In genomic region chr1:32062867-32063230, GRCh38 we compare ENCODE assay signal across 10 cellular contexts. TPM values are rescaled to one million over a fixed set of nuclear protein-coding genes. Genes with fewer than 3 reads are reported as not detected.
DNase-seq lines count a peak whose midpoint lies in the region; ATAC-seq and TF ChIP-seq lines count a peak whose summit lies in the region.
"Had no signal": no experiment of that assay in that cellular context is flagged by ENCODE, and none has a peak within 500 bp of the region (broad histone marks: within the 10 kb centered on the region; RNA-seq: fewer than 3 reads in every experiment).

No MANE protein-coding gene starts in this region.

- H3K27ac Mint-ChIP-seq in activated T-cell treated with anti-CD3 and anti-CD28 coated beads, Interleukin-2, amount 50 U/mL, for 24 hours, result peak overlapping the region; percentile 77
- H3K27ac Mint-ChIP-seq in activated T-helper 17 cell treated with anti-CD3 and anti-CD28 coated beads, Interleukin-2, amount 50 U/mL, for 72 hours, result peak overlapping the region; percentile 16

- peaks cover 60% of the 10 kb centered on the region for H3K36me3 Mint-ChIP-seq in activated T-cell treated with anti-CD3 and anti-CD28 coated beads, Interleukin-2, amount 50 U/mL, for 24 hours (ENCODE audit: low read depth)
- peaks cover 52% of the 10 kb centered on the region for H3K36me3 Mint-ChIP-seq in activated T-helper 17 cell treated with anti-CD3 and anti-CD28 coated beads, Interleukin-2, amount 50 U/mL, for 72 hours (ENCODE audit: low read depth)

- H3K27ac ChIP-seq in layer of hippocampus (ENCODE audit: low read depth, low read length) (peak overlapping the region; percentile 35), thyroid gland (peak overlapping the region; percentile 34 to 77 (median 53)), testis (peak overlapping the region in 1 of 2 donors; percentile 10)

- WGBS in thyroid gland, 2 donors, result 50 to 52% methylated on average over 4 of the region's 4 CpGs
- WGBS in testis, 2 donors, result 69 to 80% methylated on average over 4 of the region's 4 CpGs

- H3K9me3 Mint-ChIP-seq in activated T-cell treated with anti-CD3 and anti-CD28 coated beads, Interleukin-2, amount 50 U/mL, for 24 hours, result no peaks in the 10 kb centered on the region
- no peaks in the 10 kb centered on the region for H3K9me3 Mint-ChIP-seq in activated T-helper 17 cell treated with anti-CD3 and anti-CD28 coated beads, Interleukin-2, amount 50 U/mL, for 72 hours

- H3K27me3 Mint-ChIP-seq in activated T-cell treated with anti-CD3 and anti-CD28 coated beads, Interleukin-2, amount 50 U/mL, for 24 hours, result no peaks in the 10 kb centered on the region
- H3K27me3 Mint-ChIP-seq in activated T-helper 17 cell treated with anti-CD3 and anti-CD28 coated beads, Interleukin-2, amount 50 U/mL, for 72 hours, result no peaks in the 10 kb centered on the region

- H3K4me3 ChIP-seq in thyroid gland (replicated peaks in 1 of 3) (no peak overlapping the region), testis (no peak overlapping the region)
- H3K4me3 ChIP-seq: adrenal gland had no signal

- H3K9me3 ChIP-seq in thyroid gland, result no peaks in the 10 kb centered on the region
- H3K9me3 ChIP-seq in testis, result no peaks in the 10 kb centered on the region
- H3K9me3 ChIP-seq: adrenal gland had no signal

- no peak overlapping the region for H3K4me3 Mint-ChIP-seq in activated T-cell treated with anti-CD3 and anti-CD28 coated beads, Interleukin-2, amount 50 U/mL, for 24 hours
- H3K4me3 Mint-ChIP-seq in activated T-helper 17 cell treated with anti-CD3 and anti-CD28 coated beads, Interleukin-2, amount 50 U/mL, for 72 hours, result no peak overlapping the region

- H3K4me1 Mint-ChIP-seq in activated T-cell treated with anti-CD3 and anti-CD28 coated beads, Interleukin-2, amount 50 U/mL, for 24 hours (ENCODE audit: low read depth), result peaks cover 10% of the 10 kb centered on the region
- no peaks in the 10 kb centered on the region for H3K4me1 Mint-ChIP-seq in activated T-helper 17 cell treated with anti-CD3 and anti-CD28 coated beads, Interleukin-2, amount 50 U/mL, for 72 hours

- TF ChIP-seq CTCF in thyroid gland (IDR thresholded peaks at IDR 0.05) (no peak), testis (IDR thresholded peaks at IDR 0.05) (no peak)

- no peak for ATAC-seq in activated T-helper 17 cell treated with anti-CD3 and anti-CD28 coated beads, Interleukin-2, amount 50 U/mL, for 72 hours (replicated peaks)

- H3K36me3 ChIP-seq in thyroid gland, result peaks cover 18 to 19% of the 10 kb centered on the region in 2 donors
- H3K36me3 ChIP-seq in testis (ENCODE audit: low read depth, missing control alignments), result no peaks in the 10 kb centered on the region

- peaks cover 19 to 33% of the 10 kb centered on the region in 2 donors for H3K4me1 ChIP-seq in thyroid gland
- peaks cover 8% of the 10 kb centered on the region for H3K4me1 ChIP-seq in testis

- TF ChIP-seq POLR2A in thyroid gland (IDR thresholded peaks at IDR 0.05) (no peak), testis (IDR thresholded peaks at IDR 0.05) (no peak)

- intact Hi-C loops in thyroid gland (cut with DNase I), result loop anchor here (5.0 to 10.0 kb wide), 2 partner anchors 56 to 98 kb away; no protein-coding TSS in a partner anchor
- intact Hi-C loops in testis (cut with DNase I; ENCODE audit: low total_unique reads), result no loop called here

- no peaks in the 10 kb centered on the region for H3K27me3 ChIP-seq in layer of hippocampus (ENCODE audit: control insufficient read depth, insufficient read depth, low read length)
- H3K27me3 ChIP-seq in thyroid gland, result no peaks in the 10 kb centered on the region
- no peaks in the 10 kb centered on the region for H3K27me3 ChIP-seq in testis
- H3K27me3 ChIP-seq: adrenal gland had no signal

- DNase-seq in activated T-cell treated with anti-CD3 and anti-CD28 coated beads, Interleukin-2, amount 50 U/mL, for 24 hours, result no peak
- no peak for DNase-seq in activated T-cell treated with anti-CD3 and anti-CD28 coated beads, Interleukin-2, amount 50 U/mL, for 48 hours
- DNase-seq in thyroid gland, result no peak
- no peak for DNase-seq in DMS 273 treated with DMSO at 0.1 percent for 48 hours (lab: John Stamatoyannopoulos, UW)
- DNase-seq in testis, result no peak
- DNase-seq in nucleus accumbens (lab: John Stamatoyannopoulos, UW), result no peak
- DNase-seq: stimulated activated CD4-positive, alpha-beta T cell treated with anti-CD3 and anti-CD28 coated beads, Interleukin-4, amount 100 ng/mL, for 1 hour had no signal

RNA-seq across cellular contexts. Expression of gene TMEM39B, which starts 9.9 kb away (rescaled TPM):
- 10 to 100 TPM; 26.2 to 34.4 TPM for total RNA-seq in activated T-helper 17 cell treated with anti-CD3 and anti-CD28 coated beads, Interleukin-2, amount 50 U/mL, for 72 hours
- 10 to 100 TPM in 2 of 4 donors, 1 to 10 TPM in 2; 7.6 to 12.8 (median 9.6) TPM for total RNA-seq in thyroid gland
- 10 to 100 TPM; 15.7 to 16.9 TPM for total RNA-seq in testis
- 24.0 TPM for polyA plus RNA-seq in testis (ENCODE audit: insufficient read depth, low read depth, low replicate concordance)

RNA-seq across cellular contexts. Expression of gene KPNA6, which starts 45.0 kb away (rescaled TPM):
- 10 to 100 TPM; 61.8 to 77.1 TPM for total RNA-seq in activated T-helper 17 cell treated with anti-CD3 and anti-CD28 coated beads, Interleukin-2, amount 50 U/mL, for 72 hours
- total RNA-seq in thyroid gland, result 10 to 100 TPM; 44.6 to 62.8 (median 53.4) TPM
- 10 to 100 TPM; 56.5 to 64.6 TPM for total RNA-seq in testis
- polyA plus RNA-seq in testis (ENCODE audit: insufficient read depth, low read depth, low replicate concordance), result 107 TPM

RNA-seq across cellular contexts. Expression of gene KHDRBS1, which starts 49.2 kb away (rescaled TPM):
- total RNA-seq in activated T-helper 17 cell treated with anti-CD3 and anti-CD28 coated beads, Interleukin-2, amount 50 U/mL, for 72 hours, result 100 to 1,000 TPM; 140 to 177 TPM
- 100 to 1,000 TPM in 1 of 4 donors, 10 to 100 TPM in 3; 71.9 to 107 (median 82.5) TPM for total RNA-seq in thyroid gland
- 10 to 100 TPM; 90.4 to 95.0 TPM for total RNA-seq in testis
- 133 TPM for polyA plus RNA-seq in testis (ENCODE audit: insufficient read depth, low read depth, low replicate concordance)
